Comparison of ENCODE assay signal across 16 cellular contexts in the genomic region with DNA sequence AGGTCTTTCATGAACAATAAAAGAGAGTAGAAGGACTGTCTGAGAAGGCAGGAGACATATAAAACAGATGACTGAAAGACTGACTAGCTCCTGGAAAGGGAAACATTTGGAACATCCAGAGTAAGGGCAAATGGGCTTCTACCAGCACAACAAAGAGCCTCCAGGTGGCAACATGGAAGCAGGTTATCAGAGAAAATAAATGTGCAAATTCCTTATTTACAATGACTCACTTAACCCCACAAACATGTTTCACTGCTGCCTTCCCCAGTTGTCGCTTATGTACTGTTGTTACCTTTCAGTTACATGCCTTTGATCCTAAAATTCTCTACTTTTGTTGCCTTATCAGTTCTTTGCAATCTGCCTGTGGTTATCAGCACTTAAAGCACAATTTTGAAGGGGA.
"Had no signal": no experiment of that assay in that cellular context is flagged by ENCODE, and none has a peak within 500 bp of the region (broad histone marks: within the 10 kb centered on the region; RNA-seq: fewer than 3 reads in every experiment).

No MANE protein-coding gene starts in this region.

- H3K4me3 Mint-ChIP-seq: activated B cell treated with CpG ODN at 0.5 μM for 24 hours; activated CD4-positive, alpha-beta T cell treated with anti-CD3 and anti-CD28 coated beads, Interleukin-2, amount 10 ng/mL, durations not matched to agents 24 days and 14 days; activated T-helper 17 cell treated with anti-CD3 and anti-CD28 coated beads, Interleukin-2, amount 50 U/mL, for 72 hours; naive thymus-derived CD8-positive, alpha-beta T cell had no signal

- H3K27me3 Mint-ChIP-seq: activated B cell treated with CpG ODN at 0.5 μM for 24 hours; activated CD4-positive, alpha-beta T cell treated with anti-CD3 and anti-CD28 coated beads, Interleukin-2, amount 10 ng/mL, durations not matched to agents 24 days and 14 days; activated T-helper 17 cell treated with anti-CD3 and anti-CD28 coated beads, Interleukin-2, amount 50 U/mL, for 72 hours; naive thymus-derived CD8-positive, alpha-beta T cell had no signal

- H3K4me3 ChIP-seq: adrenal gland, lower lobe of right lung, tibial artery had no signal

- H3K27ac ChIP-seq: adrenal gland, lower lobe of right lung, neutrophil, tibial artery had no signal

- DNase-seq: activated B cell treated with CpG ODN at 0.5 μM for 24 hours; activated CD4-positive, alpha-beta T cell treated with anti-CD3 and anti-CD28 coated beads, Interleukin-2, amount 10 ng/mL, durations not matched to agents 24 days and 14 days; activated naive CD4-positive, alpha-beta T cell treated with anti-CD3 and anti-CD28 coated beads, Interleukin-2, amount 50 U/mL, for 16 hours; activated T-cell treated with anti-CD3 and anti-CD28 coated beads for 4 hours; adrenal gland; caudate nucleus; cortex of kidney; effector memory CD4-positive, alpha-beta T cell; hypothalamus; lower lobe of right lung; naive thymus-derived CD8-positive, alpha-beta T cell; posterior cingulate gyrus; stimulated activated CD4-positive, alpha-beta T cell treated with anti-CD3 and anti-CD28 coated beads, Interleukin-15, amount 100 ng/mL, for 24 hours; tibial artery had no signal

- H3K36me3 ChIP-seq: neutrophil had no signal

- H3K9me3 Mint-ChIP-seq: activated B cell treated with CpG ODN at 0.5 μM for 24 hours; activated CD4-positive, alpha-beta T cell treated with anti-CD3 and anti-CD28 coated beads, Interleukin-2, amount 10 ng/mL, durations not matched to agents 24 days and 14 days; activated T-helper 17 cell treated with anti-CD3 and anti-CD28 coated beads, Interleukin-2, amount 50 U/mL, for 72 hours; naive thymus-derived CD8-positive, alpha-beta T cell had no signal

- H3K27ac Mint-ChIP-seq: activated B cell treated with CpG ODN at 0.5 μM for 24 hours; activated CD4-positive, alpha-beta T cell treated with anti-CD3 and anti-CD28 coated beads, Interleukin-2, amount 10 ng/mL, durations not matched to agents 24 days and 14 days; activated T-helper 17 cell treated with anti-CD3 and anti-CD28 coated beads, Interleukin-2, amount 50 U/mL, for 72 hours; naive thymus-derived CD8-positive, alpha-beta T cell had no signal

- H3K4me1 ChIP-seq: lower lobe of right lung, tibial artery had no signal

- H3K27me3 ChIP-seq: adrenal gland, neutrophil, tibial artery had no signal

- H3K9me3 ChIP-seq: adrenal gland, lower lobe of right lung, neutrophil, tibial artery had no signal

- H3K4me1 Mint-ChIP-seq: activated CD4-positive, alpha-beta T cell treated with anti-CD3 and anti-CD28 coated beads, Interleukin-2, amount 10 ng/mL, durations not matched to agents 24 days and 14 days; activated T-helper 17 cell treated with anti-CD3 and anti-CD28 coated beads, Interleukin-2, amount 50 U/mL, for 72 hours; naive thymus-derived CD8-positive, alpha-beta T cell had no signal

- ATAC-seq: activated T-helper 17 cell treated with anti-CD3 and anti-CD28 coated beads, Interleukin-2, amount 50 U/mL, for 72 hours; lower lobe of right lung; naive thymus-derived CD8-positive, alpha-beta T cell had no signal
